Comparison of ENCODE assay signal across 8 cellular contexts in the genomic region with DNA sequence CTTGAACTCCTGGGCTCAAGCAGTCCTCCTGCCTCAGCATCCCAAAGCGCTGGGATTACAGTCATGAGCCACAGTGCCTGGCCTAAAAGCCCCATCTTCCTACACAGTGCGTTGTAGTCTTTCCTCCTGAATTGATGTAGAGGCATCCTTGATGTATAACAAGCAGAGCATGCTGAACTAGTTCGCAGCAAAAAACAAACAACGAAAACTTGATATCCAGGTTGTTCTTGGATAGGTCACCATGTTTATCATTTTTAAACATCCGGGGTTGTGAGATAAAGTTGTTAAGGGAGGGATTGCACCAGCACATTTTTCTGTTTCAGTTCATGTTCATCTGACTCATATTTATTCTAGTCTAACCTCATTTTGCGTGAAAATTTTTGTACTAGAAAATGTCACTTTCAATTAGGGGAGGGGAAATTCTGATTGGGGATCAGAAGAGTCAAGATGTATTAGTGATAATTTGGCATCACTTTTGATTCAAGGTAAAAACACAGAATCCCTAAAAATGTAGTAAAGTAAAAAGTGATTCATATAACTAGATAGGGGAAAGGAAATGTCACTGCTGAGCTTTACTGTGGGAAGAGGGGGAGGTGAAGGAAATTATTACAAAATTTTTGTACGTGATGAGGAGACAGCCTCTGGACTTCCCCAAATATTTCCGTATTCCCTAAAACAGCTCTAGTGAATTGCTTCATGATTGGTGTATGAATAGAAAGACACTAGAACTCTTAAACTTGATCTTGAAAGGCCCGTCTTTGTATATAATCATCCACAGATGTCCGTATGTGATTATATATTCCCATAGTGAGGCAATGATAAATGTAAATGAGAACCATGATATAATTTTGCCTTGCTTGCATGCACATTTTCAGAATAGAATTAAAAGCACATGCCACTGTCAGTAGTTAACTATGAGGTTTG. TPM values are rescaled to one million over a fixed set of nuclear protein-coding genes. Genes with fewer than 3 reads are reported as not detected.
A peak's percentile ranks its signal among the peaks of the same experiment; 100 is the strongest.
DNase-seq lines count a peak whose midpoint lies in the region; ATAC-seq and TF ChIP-seq lines count a peak whose summit lies in the region.

No MANE protein-coding gene starts in this region.

- H3K36me3 ChIP-seq in upper lobe of right lung: no peaks in the 10 kb centered on the region

- no peaks in the 10 kb centered on the region for H3K27me3 ChIP-seq in upper lobe of right lung

- TF ChIP-seq CTCF in HFFc6 (IDR thresholded peaks at IDR 0.05): no peak
- TF ChIP-seq CTCF in upper lobe of right lung (IDR thresholded peaks at IDR 0.05): no peak

- peak overlapping the region; percentile 58 for H3K27ac ChIP-seq in upper lobe of right lung

- POLR2A ChIA-PET in activated CD4-positive, alpha-beta memory T cell treated with anti-CD3 and anti-CD28 coated beads for 36 hours (lab: Charles Lee): interaction anchor here (1.0 to 6.1 kb wide), 5 partner anchors 9 to 65 kb away, joined by 3 to 104 read pairs (median 3); a partner anchor contains a TSS

- intact Hi-C loops in activated CD4-positive, alpha-beta memory T cell treated with anti-CD3 and anti-CD28 coated beads for 36 hours (cut with micrococcal nuclease): loop anchor here (1.0 to 10.0 kb wide), 6 partner anchors 9 to 882 kb away; a partner anchor contains a TSS
- intact Hi-C loops in left ventricle myocardium superior (cut with micrococcal nuclease): no loop called here
- intact Hi-C loops in upper lobe of right lung (cut with DNase I): no loop called here

- peak overlapping the region; percentile 89 for H3K27ac Mint-ChIP-seq in HFFc6
- H3K27ac Mint-ChIP-seq in activated CD4-positive, alpha-beta memory T cell treated with anti-CD3 and anti-CD28 coated beads for 36 hours: peak overlapping the region; percentile 97

- no peaks in the 10 kb centered on the region for H3K9me3 Mint-ChIP-seq in HFFc6
- no peaks in the 10 kb centered on the region for H3K9me3 Mint-ChIP-seq in activated CD4-positive, alpha-beta memory T cell treated with anti-CD3 and anti-CD28 coated beads for 36 hours

- ATAC-seq in left ventricle myocardium superior (peak; percentile 69), upper lobe of right lung (peak; percentile 70)

- no peak overlapping the region for H3K4me3 ChIP-seq in upper lobe of right lung

- no peaks in the 10 kb centered on the region for H3K27me3 Mint-ChIP-seq in HFFc6 (ENCODE audit: insufficient read depth)
- H3K27me3 Mint-ChIP-seq in activated CD4-positive, alpha-beta memory T cell treated with anti-CD3 and anti-CD28 coated beads for 36 hours: no peaks in the 10 kb centered on the region

- no peaks in the 10 kb centered on the region for H3K9me3 ChIP-seq in upper lobe of right lung

- H3K4me1 ChIP-seq in upper lobe of right lung: peaks cover 36% of the 10 kb centered on the region

- DNase-seq in EH (ENCODE audit: low read depth) (peak; percentile 86), HFFc6 (peak; percentile 58), left ventricle myocardium superior (no peak), upper lobe of right lung (no peak), NCI-H748 (lab: John Stamatoyannopoulos, UW; ENCODE audit: unreplicated experiment) (no peak), NCI-H510A treated with DMSO at 0.1 percent for 48 hours (lab: John Stamatoyannopoulos, UW) (no peak), hippocampal formation (lab: John Stamatoyannopoulos, UW) (no peak)
- DNase-seq in activated CD4-positive, alpha-beta memory T cell treated with anti-CD3 and anti-CD28 coated beads for 36 hours: no peak

- peaks cover 45% of the 10 kb centered on the region for H3K4me1 Mint-ChIP-seq in HFFc6 (ENCODE audit: low read depth)
- H3K4me1 Mint-ChIP-seq in activated CD4-positive, alpha-beta memory T cell treated with anti-CD3 and anti-CD28 coated beads for 36 hours (ENCODE audit: low read depth): peaks cover 83% of the 10 kb centered on the region

- CTCF ChIA-PET in activated CD4-positive, alpha-beta memory T cell treated with anti-CD3 and anti-CD28 coated beads for 36 hours (lab: Charles Lee): interaction anchor here (1.1 to 1.6 kb wide), 3 partner anchors 13 to 21 kb away, joined by 3 to 11 read pairs (median 6); no protein-coding TSS in a partner anchor

- H3K36me3 Mint-ChIP-seq in HFFc6 (ENCODE audit: low read depth): peaks cover 4% of the 10 kb centered on the region
- H3K36me3 Mint-ChIP-seq in activated CD4-positive, alpha-beta memory T cell treated with anti-CD3 and anti-CD28 coated beads for 36 hours: peaks cover 13% of the 10 kb centered on the region

- H3K4me3 Mint-ChIP-seq in HFFc6: peak overlapping the region; percentile 68
- peak overlapping the region; percentile 64 for H3K4me3 Mint-ChIP-seq in activated CD4-positive, alpha-beta memory T cell treated with anti-CD3 and anti-CD28 coated beads for 36 hours

RNA-seq across cellular contexts. Expression of a gene that starts 22.9 kb away (rescaled TPM):
- total RNA-seq in HFFc6 (2021; fragmentation: NEBNext Ultra II Directional; extraction: Animal tissue kit (Norgen Biotek cat#: 25700)): 10 to 100 TPM; 24.7 to 38.4 (median 33.2) TPM
- total RNA-seq in activated CD4-positive, alpha-beta memory T cell treated with anti-CD3 and anti-CD28 coated beads for 36 hours: 100 to 1,000 TPM; 109 to 119 TPM
- 9.1 TPM for total RNA-seq in left ventricle myocardium superior
- total RNA-seq in upper lobe of right lung: 54.5 TPM

RNA-seq across cellular contexts. Expression of a gene that starts 55.0 kb away (rescaled TPM):
- total RNA-seq in HFFc6 (2021; fragmentation: NEBNext Ultra II Directional; extraction: Animal tissue kit (Norgen Biotek cat#: 25700)): 100 to 1,000 TPM; 422 to 573 (median 537) TPM
- total RNA-seq in activated CD4-positive, alpha-beta memory T cell treated with anti-CD3 and anti-CD28 coated beads for 36 hours: 100 to 1,000 TPM; 139 to 140 TPM
- total RNA-seq in left ventricle myocardium superior (157 TPM), upper lobe of right lung (196 TPM)

Comparison
In these comparisons a context has a peak if more than half of its experiments do, and no peak if none do; other contexts are left out.
1. DNase-seq: peak in EH (single experiment) and HFFc6 (single experiment); none in activated CD4-positive, alpha-beta memory T cell treated with anti-CD3 and anti-CD28 coated beads for 36 hours (single experiment), left ventricle myocardium superior (single experiment), upper lobe of right lung (single experiment), NCI-H748 (single experiment), NCI-H510A treated with DMSO at 0.1 percent for 48 hours (single experiment) and hippocampal formation (0 of 2).